ENCODE assay signal across 8 cellular contexts in genomic region chr1:87327362-87328120, GRCh38. TPM values are rescaled to one million over a fixed set of nuclear protein-coding genes. Genes with fewer than 3 reads are reported as not detected.
A peak's percentile ranks its signal among the peaks of the same experiment; 100 is the strongest.
DNase-seq lines count a peak whose midpoint lies in the region; ATAC-seq and TF ChIP-seq lines count a peak whose summit lies in the region.

No MANE protein-coding gene starts in this region.

- no peaks in the 10 kb centered on the region for H3K9me3 ChIP-seq in muscle layer of colon (ENCODE audit: low read length)

- peak overlapping the region; percentile 85 to 100 (median 96) for H3K4me3 Mint-ChIP-seq in IgD-negative memory B cell

- peak overlapping the region; percentile 98 for H3K27ac ChIP-seq in muscle layer of colon (ENCODE audit: low read depth, low read length)

- no peak for ATAC-seq in GM21381 (IDR thresholded peaks at IDR 0.05; ENCODE audit: unreplicated experiment)
- no peak for ATAC-seq in GM18519 (IDR thresholded peaks at IDR 0.05; ENCODE audit: low FRiP score, unreplicated experiment)
- no peak for ATAC-seq in HG02571 (IDR thresholded peaks at IDR 0.05; ENCODE audit: unreplicated experiment)

- H3K4me1 ChIP-seq in muscle layer of colon (ENCODE audit: insufficient read depth, low read length): peaks cover 12% of the 10 kb centered on the region

- H3K27me3 Mint-ChIP-seq in IgD-negative memory B cell: no peaks in the 10 kb centered on the region

- POLR2A ChIA-PET in AG04449 (lab: Yijun Ruan, JAX): interaction anchor here (0.6 to 1.4 kb wide), 3 partner anchors 48 to 641 kb away, joined by 3 read pairs; no protein-coding TSS in a partner anchor

- CTCF ChIA-PET in AG04449 (lab: Yijun Ruan, JAX): interaction anchor here (1.0 to 3.9 kb wide), 14 partner anchors 8 to 738 kb away, joined by 3 to 37 read pairs (median 4); no protein-coding TSS in a partner anchor

- peak overlapping the region; percentile 98 for H3K9ac ChIP-seq in muscle layer of colon (ENCODE audit: low read length)

- H3K4me1 Mint-ChIP-seq in IgD-negative memory B cell: peaks cover 25 to 31% (median 27%) of the 10 kb centered on the region in 3 donors

- H3K4me3 ChIP-seq in AG04449 (ENCODE audit: low read depth, low read length) (peak overlapping the region; percentile 71), muscle layer of colon (ENCODE audit: low read depth in 1 of 2, low read length in 2 of 2) (peak overlapping the region; percentile 71 to 87)

- H3K36me3 Mint-ChIP-seq in IgD-negative memory B cell: no peaks in the 10 kb centered on the region

- no peaks in the 10 kb centered on the region for H3K27me3 ChIP-seq in muscle layer of colon (ENCODE audit: control insufficient read depth in 1 of 2, insufficient read depth in 2 of 2, low read length in 2 of 2)

- no peaks in the 10 kb centered on the region for H3K9me3 Mint-ChIP-seq in IgD-negative memory B cell

- no peaks in the 10 kb centered on the region for H3K36me3 ChIP-seq in muscle layer of colon (ENCODE audit: insufficient read depth, low read length)

- no peak for DNase-seq in AG04449 (ENCODE audit: low read depth, low spot score)
- DNase-seq in cerebellar cortex (ENCODE audit: low spot score): peak; percentile 27
- DNase-seq in SW 1271 (lab: John Stamatoyannopoulos, UW): no peak

- H3K27ac Mint-ChIP-seq in IgD-negative memory B cell: peak overlapping the region; percentile 16 to 91 (median 79)

- no peak for TF ChIP-seq CTCF in AG04449 (IDR thresholded peaks at IDR 0.05; ENCODE audit: insufficient read depth, low read length, missing control alignments)

RNA-seq across cellular contexts. Expression of gene LMO4, which starts 1.1 kb away (rescaled TPM):
- polyA plus RNA-seq in IgD-negative memory B cell: 34.8 TPM
